Comparison of ENCODE assay signal across 11 cellular contexts in the genomic region with DNA sequence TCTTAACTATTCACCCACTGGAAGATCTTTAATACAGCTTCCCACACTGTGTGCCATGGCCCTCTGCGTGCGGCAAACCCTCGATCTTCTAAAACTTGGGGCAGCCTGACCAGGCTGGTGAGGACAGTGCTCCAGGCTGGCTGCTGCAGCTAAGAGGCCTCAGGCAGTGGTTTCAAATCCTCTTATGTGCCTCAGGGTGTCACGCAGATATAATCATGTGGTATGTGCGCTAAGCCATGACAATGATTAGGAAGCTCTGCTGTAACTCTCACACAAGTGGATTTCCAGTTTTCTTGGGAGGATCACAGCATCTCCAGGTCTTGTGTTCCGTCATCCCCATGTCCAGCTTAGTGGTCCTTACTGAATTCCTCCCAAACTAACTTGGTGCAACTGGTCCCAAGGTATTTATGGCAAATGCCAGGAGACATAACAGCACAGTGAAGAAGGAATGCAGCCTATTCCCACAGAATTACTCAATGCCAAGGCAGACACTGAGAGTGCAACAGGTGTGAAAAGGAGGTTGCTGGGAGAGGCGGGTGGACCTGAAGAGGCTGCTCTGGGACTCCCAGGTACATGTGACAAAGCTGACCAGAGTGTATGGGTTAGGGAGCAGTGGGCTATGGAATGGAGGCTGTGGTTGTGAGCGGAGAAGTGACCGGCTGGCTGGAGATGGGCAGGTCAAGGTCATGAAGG. TPM values are rescaled to one million over a fixed set of nuclear protein-coding genes. Genes with fewer than 3 reads are reported as not detected.
DNase-seq lines count a peak whose midpoint lies in the region; ATAC-seq, FAIRE-seq and TF ChIP-seq lines count a peak whose summit lies in the region.
"Had no signal": no experiment of that assay in that cellular context is flagged by ENCODE, and none has a peak within 500 bp of the region (broad histone marks: within the 10 kb centered on the region; RNA-seq: fewer than 3 reads in every experiment).

No MANE protein-coding gene starts in this region.

- peak; percentile 81 for DNase-seq in ACHN
- DNase-seq in GM12891 (ENCODE audit: insufficient read length, low spot score), result no peak
- no peak for DNase-seq in RWPE1 (ENCODE audit: low spot score)
- peak; percentile 29 for DNase-seq in kidney glomerular epithelial cell (lab: John Stamatoyannopoulos, UW)
- no peak for DNase-seq in HEK293T (ENCODE audit: extremely low spot score)
- no peak for DNase-seq in left ventricle myocardium inferior
- DNase-seq in lower lobe of right lung, result no peak
- DNase-seq: brain microvascular endothelial cell, NCI-H2029 treated with DMSO at 0.1 percent for 48 hours had no signal

- peak; percentile 38 for FAIRE-seq in GM12891 (lab: Jason Lieb, UNC)

- H3K4me3 ChIP-seq in left ventricle myocardium inferior (no peak overlapping the region), lower lobe of right lung (no peak overlapping the region)

- H3K9me3 ChIP-seq in left ventricle myocardium inferior (replicated peaks) (no peaks in the 10 kb centered on the region), lower lobe of right lung (no peaks in the 10 kb centered on the region)

- CTCF ChIA-PET in RWPE1 (lab: Yijun Ruan, JAX) (interaction anchor here (0.6 to 1.1 kb wide), 2 partner anchors 19 to 1925 kb away, joined by 3 read pairs; no protein-coding TSS in a partner anchor), HEK293T (lab: Yijun Ruan, JAX) (interaction anchor here (1.1 kb wide), 1 partner anchor 19 kb away, joined by 4 read pairs; no protein-coding TSS in a partner anchor)

- H3K27me3 ChIP-seq in left ventricle myocardium inferior (ENCODE audit: low read depth) (no peaks in the 10 kb centered on the region), lower lobe of right lung (ENCODE audit: low read depth) (no peaks in the 10 kb centered on the region)
- H3K27me3 ChIP-seq: brain microvascular endothelial cell had no signal

- H3K36me3 ChIP-seq in left ventricle myocardium inferior (peaks cover 38% of the 10 kb centered on the region), lower lobe of right lung (peaks cover 40% of the 10 kb centered on the region)

- H3K27ac ChIP-seq in RWPE1 (peak overlapping the region; percentile 81; the same call in 1 of the 2 replicates), left ventricle myocardium inferior (replicated peaks) (no peak overlapping the region), lower lobe of right lung (no peak overlapping the region)
- H3K27ac ChIP-seq: brain microvascular endothelial cell, HL-60 had no signal

- peaks cover 25% of the 10 kb centered on the region for H3K4me1 ChIP-seq in left ventricle myocardium inferior
- peaks cover 20% of the 10 kb centered on the region for H3K4me1 ChIP-seq in lower lobe of right lung

- in situ Hi-C loops in ACHN (cut with HindIII; ENCODE audit: low pct_ligation_motif_present, low pct_unique_long_range_greater_than_20kb, low sequenced_read_pairs), result no loop called here

- no peak for TF ChIP-seq POLR2A in GM12891 (IDR thresholded peaks at IDR 0.05; ENCODE audit: low read depth, low read length)

- ATAC-seq in HG02571 (IDR thresholded peaks at IDR 0.05; ENCODE audit: unreplicated experiment) (no peak), lower lobe of right lung (no peak)

- POLR2A ChIA-PET in RWPE1 (lab: Yijun Ruan, JAX; ENCODE audit: low non-redundant PET) (interaction anchor here (1.7 kb wide), 1 partner anchor 9 kb away, joined by 4 read pairs; no protein-coding TSS in a partner anchor), HEK293T (lab: Yijun Ruan, JAX) (interaction anchor here (0.9 kb wide), 1 partner anchor 19 kb away, joined by 3 read pairs; no protein-coding TSS in a partner anchor)

- no peak for TF ChIP-seq CTCF in RWPE1 (conservative IDR thresholded peaks at IDR 0.05; ENCODE audit: low read depth)
- TF ChIP-seq CTCF in left ventricle myocardium inferior (IDR thresholded peaks at IDR 0.05; ENCODE audit: borderline replicate concordance), result no peak
- no peak for TF ChIP-seq CTCF in lower lobe of right lung (IDR thresholded peaks at IDR 0.05)

- intact Hi-C loops in left ventricle myocardium inferior (cut with micrococcal nuclease) (no loop called here), lower lobe of right lung (cut with DNase I) (no loop called here)

TF ChIP-seq in GM12891, 5 proteins besides CTCF, POLR2A, EP300 and RAD21:
- TF ChIP-seq SPI1 (IDR thresholded peaks at IDR 0.05; ENCODE audit: low read depth, low read length), result peak; percentile 89
- TF ChIP-seq POU2F2 (IDR thresholded peaks at IDR 0.05; ENCODE audit: low read depth, low read length), result no peak

TF ChIP-seq in HEK293T, 16 proteins besides CTCF, POLR2A, EP300 and RAD21:
- TF ChIP-seq CTBP1 (IDR thresholded peaks at IDR 0.05; ENCODE audit: borderline replicate concordance), result no peak
- no peak for TF ChIP-seq ARNT (IDR thresholded peaks at IDR 0.05)
- no peak for TF ChIP-seq SP1 (IDR thresholded peaks at IDR 0.05)
- TF ChIP-seq BHLHE40 (IDR thresholded peaks at IDR 0.05; ENCODE audit: borderline replicate concordance), result no peak
- TF ChIP-seq FOXK2 (IDR thresholded peaks at IDR 0.05), result no peak
- no peak for TF ChIP-seq ELF4 (IDR thresholded peaks at IDR 0.05)
- TF ChIP-seq NFRKB (IDR thresholded peaks at IDR 0.05), result no peak
- TF ChIP-seq HDGF (IDR thresholded peaks at IDR 0.05; ENCODE audit: borderline replicate concordance), result no peak
- TF ChIP-seq FOXM1 (IDR thresholded peaks at IDR 0.05; ENCODE audit: borderline replicate concordance), result no peak
- no peak for TF ChIP-seq FOXA1 (IDR thresholded peaks at IDR 0.05)
- no peak for TF ChIP-seq TARDBP (IDR thresholded peaks at IDR 0.05)
- no peak for TF ChIP-seq L3MBTL2 (conservative IDR thresholded peaks at IDR 0.05)
- no peak for TF ChIP-seq LEF1 (IDR thresholded peaks at IDR 0.05; ENCODE audit: borderline replicate concordance)
- TF ChIP-seq, protein P1, sequence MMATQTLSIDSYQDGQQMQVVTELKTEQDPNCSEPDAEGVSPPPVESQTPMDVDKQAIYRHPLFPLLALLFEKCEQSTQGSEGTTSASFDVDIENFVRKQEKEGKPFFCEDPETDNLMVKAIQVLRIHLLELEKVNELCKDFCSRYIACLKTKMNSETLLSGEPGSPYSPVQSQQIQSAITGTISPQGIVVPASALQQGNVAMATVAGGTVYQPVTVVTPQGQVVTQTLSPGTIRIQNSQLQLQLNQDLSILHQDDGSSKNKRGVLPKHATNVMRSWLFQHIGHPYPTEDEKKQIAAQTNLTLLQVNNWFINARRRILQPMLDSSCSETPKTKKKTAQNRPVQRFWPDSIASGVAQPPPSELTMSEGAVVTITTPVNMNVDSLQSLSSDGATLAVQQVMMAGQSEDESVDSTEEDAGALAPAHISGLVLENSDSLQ (IDR thresholded peaks at IDR 0.05), result no peak
- no peak for TF ChIP-seq ZNF384 (IDR thresholded peaks at IDR 0.05)

RNA-seq across cellular contexts. Expression of a gene that starts 2.3 kb away (rescaled TPM):
- 44.0 TPM for polyA plus RNA-seq in GM12891 (2012; ENCODE audit: low read depth, missing spikeins)
- 31.9 TPM for total RNA-seq in left ventricle myocardium inferior
- 86.3 TPM for total RNA-seq in lower lobe of right lung

RNA-seq across cellular contexts. Expression of a gene that starts 29.5 kb away (rescaled TPM):
- polyA plus RNA-seq in GM12891 (2012; ENCODE audit: low read depth, missing spikeins), result 4.9 TPM
- total RNA-seq in left ventricle myocardium inferior (10.4 TPM), lower lobe of right lung (17.8 TPM)

Comparison
In these comparisons a context has a peak if more than half of its experiments do, and no peak if none do; other contexts are left out.
1. DNase-seq: peak in ACHN (single experiment) and kidney glomerular epithelial cell (single experiment); none in GM12891 (single experiment), RWPE1 (single experiment), HEK293T (single experiment), left ventricle myocardium inferior (single experiment) and lower lobe of right lung (single experiment).